In the genomic region with DNA sequence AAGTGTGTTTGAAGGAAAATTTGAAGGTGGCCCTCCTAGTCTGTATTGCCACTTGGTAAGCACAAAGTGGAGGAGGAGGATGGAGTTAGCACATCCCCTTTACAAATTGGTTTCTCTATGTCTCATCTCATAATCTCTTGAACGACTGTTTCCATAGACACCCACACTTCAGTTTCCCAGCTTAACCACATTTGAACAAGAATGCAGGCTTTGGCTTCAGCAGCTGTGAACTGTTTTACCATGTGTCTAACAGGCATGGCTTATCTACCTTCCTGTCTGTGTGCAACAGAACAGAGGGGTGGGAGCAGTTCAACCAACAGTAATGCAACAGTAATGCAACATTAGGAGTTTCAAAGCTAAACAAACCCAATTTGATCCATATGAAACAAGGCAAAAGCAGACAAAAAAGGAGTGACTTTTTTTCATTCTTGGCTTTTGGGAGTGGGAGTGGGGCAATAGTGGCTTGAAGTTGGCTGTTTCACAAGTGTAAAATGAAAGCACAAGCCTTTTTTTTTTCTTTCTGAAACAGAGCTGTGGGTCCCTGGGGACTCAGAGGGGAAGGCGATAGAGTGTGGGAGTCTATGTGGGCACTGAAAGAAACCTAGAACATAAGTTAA, we compare ENCODE assay signal across 9 cellular contexts.
A peak's percentile ranks its signal among the peaks of the same experiment; 100 is the strongest.
DNase-seq lines count a peak whose midpoint lies in the region; ATAC-seq and TF ChIP-seq lines count a peak whose summit lies in the region.
"Had no signal": no experiment of that assay in that cellular context is flagged by ENCODE, and none has a peak within 500 bp of the region (broad histone marks: within the 10 kb centered on the region; RNA-seq: fewer than 3 reads in every experiment).

No MANE protein-coding gene starts in this region.

- H3K27me3 ChIP-seq in upper lobe of right lung = no peaks in the 10 kb centered on the region

- no peaks in the 10 kb centered on the region for H3K36me3 ChIP-seq in upper lobe of right lung

- intact Hi-C loops in upper lobe of right lung (cut with DNase I) = no loop called here

- H3K4me3 Mint-ChIP-seq in activated naive CD8-positive, alpha-beta T cell treated with anti-CD3 and anti-CD28 coated beads, Interleukin-2, amount 50 U/mL, for 24 hours = peak overlapping the region; percentile 69

- H3K4me3 ChIP-seq in upper lobe of right lung = no peak overlapping the region

- no peaks in the 10 kb centered on the region for H3K9me3 ChIP-seq in upper lobe of right lung

- H3K27me3 Mint-ChIP-seq in activated naive CD8-positive, alpha-beta T cell treated with anti-CD3 and anti-CD28 coated beads, Interleukin-2, amount 50 U/mL, for 24 hours = no peaks in the 10 kb centered on the region

- no peaks in the 10 kb centered on the region for H3K9me3 Mint-ChIP-seq in activated naive CD8-positive, alpha-beta T cell treated with anti-CD3 and anti-CD28 coated beads, Interleukin-2, amount 50 U/mL, for 24 hours

- DNase-seq in OCI-M1 (lab: John Stamatoyannopoulos, UW) (peak; percentile 87), NCI-H1694 (lab: John Stamatoyannopoulos, UW) (no peak), NCI-H1417 treated with DMSO at 0.1 percent for 48 hours (lab: John Stamatoyannopoulos, UW) (no peak), upper lobe of right lung (no peak)
- peak; percentile 20 for DNase-seq in activated naive CD8-positive, alpha-beta T cell treated with anti-CD3 and anti-CD28 coated beads, Interleukin-2, amount 50 U/mL, for 24 hours
- DNase-seq in stimulated activated naive CD8-positive, alpha-beta T cell treated with anti-CD3 and anti-CD28 coated beads, Interleukin-15, Interleukin-2, amounts not matched to agents 100 U/mL and 50 U/mL, for 24 hours = peak; percentile 27
- DNase-seq: IMR-90 had no signal

- ATAC-seq in GM18519 (IDR thresholded peaks at IDR 0.05; ENCODE audit: low FRiP score, unreplicated experiment) = peak; percentile 81
- ATAC-seq in HG02642 (IDR thresholded peaks at IDR 0.05; ENCODE audit: poor library complexity, unreplicated experiment) = peak; percentile 93
- peak; percentile 84 for ATAC-seq in activated naive CD8-positive, alpha-beta T cell treated with anti-CD3 and anti-CD28 coated beads, Interleukin-2, amount 50 U/mL, for 24 hours
- ATAC-seq in stimulated activated naive CD8-positive, alpha-beta T cell treated with anti-CD3 and anti-CD28 coated beads, Interleukin-15, Interleukin-2, amounts not matched to agents 100 U/mL and 50 U/mL, for 24 hours = peak; percentile 86
- no peak for ATAC-seq in upper lobe of right lung

- H3K4me1 ChIP-seq in upper lobe of right lung = no peaks in the 10 kb centered on the region

- peak overlapping the region; percentile 93 for H3K27ac Mint-ChIP-seq in activated naive CD8-positive, alpha-beta T cell treated with anti-CD3 and anti-CD28 coated beads, Interleukin-2, amount 50 U/mL, for 24 hours

- peaks cover 14% of the 10 kb centered on the region for H3K36me3 Mint-ChIP-seq in activated naive CD8-positive, alpha-beta T cell treated with anti-CD3 and anti-CD28 coated beads, Interleukin-2, amount 50 U/mL, for 24 hours (ENCODE audit: low read depth)

- no peak for TF ChIP-seq CTCF in upper lobe of right lung (IDR thresholded peaks at IDR 0.05)

- H3K4me1 Mint-ChIP-seq in activated naive CD8-positive, alpha-beta T cell treated with anti-CD3 and anti-CD28 coated beads, Interleukin-2, amount 50 U/mL, for 24 hours = peaks cover 93% of the 10 kb centered on the region

- H3K27ac ChIP-seq in upper lobe of right lung = no peak overlapping the region

Comparison
In these comparisons a context has a peak if more than half of its experiments do, and no peak if none do; other contexts are left out.
1. DNase-seq: peak in OCI-M1 (single experiment), activated naive CD8-positive, alpha-beta T cell treated with anti-CD3 and anti-CD28 coated beads, Interleukin-2, amount 50 U/mL, for 24 hours (single experiment) and stimulated activated naive CD8-positive, alpha-beta T cell treated with anti-CD3 and anti-CD28 coated beads, Interleukin-15, Interleukin-2, amounts not matched to agents 100 U/mL and 50 U/mL, for 24 hours (single experiment); none in NCI-H1694 (single experiment), NCI-H1417 treated with DMSO at 0.1 percent for 48 hours (single experiment) and upper lobe of right lung (single experiment).